ENCODE assay signal across 9 cellular contexts in the genomic region with DNA sequence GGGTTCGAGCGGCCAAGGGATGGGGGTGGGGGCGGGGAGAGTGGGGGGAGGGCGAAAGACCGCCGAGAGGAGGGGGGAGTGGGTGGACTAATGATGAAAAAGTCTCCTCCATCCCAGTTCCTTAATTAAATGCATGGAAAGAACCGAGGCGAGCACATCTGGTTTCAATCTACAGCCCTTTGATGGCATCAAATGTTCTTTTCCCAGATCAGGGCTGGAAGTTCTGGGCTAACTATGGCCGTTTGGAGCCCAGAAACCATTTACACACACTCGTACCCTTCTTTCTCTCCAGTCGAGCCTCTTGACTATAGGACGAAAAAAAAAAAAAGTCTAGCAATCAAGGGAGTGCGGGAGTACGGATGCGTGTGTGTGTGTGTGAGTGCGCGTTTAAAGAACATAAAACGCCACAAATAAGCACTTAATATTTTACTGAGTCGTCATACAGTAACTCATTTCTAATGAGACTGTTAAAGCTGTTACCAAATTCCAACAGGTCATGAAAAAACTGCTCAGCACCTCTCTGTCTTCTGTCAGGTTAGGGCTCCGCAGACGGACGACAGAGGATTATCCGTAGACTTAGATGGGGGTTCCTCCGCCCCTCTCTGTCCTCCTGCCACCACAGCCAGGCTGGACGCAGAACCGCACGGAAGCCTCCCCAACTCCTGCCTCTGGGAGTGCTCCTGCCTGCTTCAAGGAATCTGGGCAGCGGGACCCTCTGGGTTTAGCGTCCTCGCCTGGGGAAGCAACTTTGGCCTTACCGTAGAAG. TPM values are rescaled to one million over a fixed set of nuclear protein-coding genes. Genes with fewer than 3 reads are reported as not detected.
DNase-seq lines count a peak whose midpoint lies in the region; ATAC-seq, FAIRE-seq and TF ChIP-seq lines count a peak whose summit lies in the region.
"Had no signal": no experiment of that assay in that cellular context is flagged by ENCODE, and none has a peak within 500 bp of the region (broad histone marks: within the 10 kb centered on the region; RNA-seq: fewer than 3 reads in every experiment).

No MANE protein-coding gene starts in this region.

- dilution Hi-C loops in mammary epithelial cell (cut with HindIII; ENCODE audit: low sequenced_read_pairs): no loop called here
- dilution Hi-C loops in keratinocyte (cut with MboI; ENCODE audit: extremely low pct_ligation_motif_present, low sequenced_read_pairs): no loop called here

- DNase-seq in mammary epithelial cell: no peak
- no peak for DNase-seq in keratinocyte (ENCODE audit: low read depth, low spot score)
- DNase-seq in tibial artery: peak in 1 of 2 donors; percentile 81
- no peak for DNase-seq in T-helper 1 cell
- DNase-seq in NAMALWA (ENCODE audit: low spot score): no peak
- DNase-seq: cortex of kidney had no signal

- H3K4me1 ChIP-seq in HEK293 (ENCODE audit: control insufficient read depth, insufficient read depth, low read length): 0 out of 2 replicates have a peak, but pooled peaks cover 2% of the 10 kb centered on the region
- peaks cover 9% of the 10 kb centered on the region for H3K4me1 ChIP-seq in mammary epithelial cell (ENCODE audit: insufficient read depth, low read length)
- H3K4me1 ChIP-seq in keratinocyte (ENCODE audit: control insufficient read depth, extremely low read depth, insufficient read depth, low read length): peaks cover 16% of the 10 kb centered on the region
- H3K4me1 ChIP-seq in tibial artery: peaks cover 0 to 12% (median 6%) of the 10 kb centered on the region in 4 donors

- no peaks in the 10 kb centered on the region for H3K9me1 ChIP-seq in keratinocyte (ENCODE audit: control insufficient read depth, extremely low read depth, insufficient read depth, low read length)

- CTCF ChIA-PET in HEK293 (lab: Yijun Ruan, JAX): interaction anchor here (0.6 to 1.0 kb wide), 3 partner anchors 15 to 1525 kb away, joined by 3 to 4 read pairs (median 3); no protein-coding TSS in a partner anchor
- CTCF ChIA-PET in mammary epithelial cell (lab: Charles Lee; ENCODE audit: low non-redundant PET): no interaction called here

- H3K4me2 ChIP-seq in mammary epithelial cell (ENCODE audit: insufficient read depth, low read depth, low read length): peak overlapping the region; percentile 89
- peak overlapping the region; percentile 73 for H3K4me2 ChIP-seq in keratinocyte (ENCODE audit: control insufficient read depth, extremely low read depth, insufficient read depth, low read depth, low read length)

- H3K27ac ChIP-seq in HEK293 (ENCODE audit: extremely low read depth, low read depth, low read length) (no peak overlapping the region), mammary epithelial cell (ENCODE audit: insufficient read depth, low read depth, low read length) (no peak overlapping the region), keratinocyte (ENCODE audit: control insufficient read depth, insufficient read depth, low read length) (no peak overlapping the region), tibial artery (peak overlapping the region; percentile 95 to 99)

- no peak overlapping the region for H3K9ac ChIP-seq in mammary epithelial cell (ENCODE audit: insufficient read depth, low read length)
- H3K9ac ChIP-seq in keratinocyte (ENCODE audit: control insufficient read depth, extremely low read depth, insufficient read depth, low read length): no peak overlapping the region

- no peak for ATAC-seq in GM18861 (IDR thresholded peaks at IDR 0.05; ENCODE audit: unreplicated experiment)

- H3K27me3 ChIP-seq in mammary epithelial cell (ENCODE audit: insufficient read depth, low read length) (peaks cover 29% of the 10 kb centered on the region), keratinocyte (ENCODE audit: control insufficient read depth, extremely low read depth, insufficient read depth, low read length) (peaks cover 57% of the 10 kb centered on the region), tibial artery (no peaks in the 10 kb centered on the region)

- H2AFZ ChIP-seq in mammary epithelial cell (ENCODE audit: low read depth, low read length) (peak overlapping the region; percentile 86), keratinocyte (ENCODE audit: control insufficient read depth, low read length) (no peak overlapping the region)

- H3K36me3 ChIP-seq in HEK293 (ENCODE audit: control insufficient read depth in 2 of 2, insufficient read depth in 1 of 2, low read length in 2 of 2) (no peaks in the 10 kb centered on the region), mammary epithelial cell (ENCODE audit: insufficient read depth, low read length) (no peaks in the 10 kb centered on the region), keratinocyte (ENCODE audit: control insufficient read depth in 2 of 2, extremely low read depth in 1 of 2, insufficient read depth in 2 of 2, low read length in 2 of 2) (no peaks in the 10 kb centered on the region), tibial artery (no peaks in the 10 kb centered on the region)

- H3K4me3 ChIP-seq in HEK293 (ENCODE audit: low read depth, low read length): peak overlapping the region; percentile 9; the same call in 1 of the 2 replicates
- peak overlapping the region; percentile 33 to 46 (median 34) for H3K4me3 ChIP-seq in mammary epithelial cell (replicated peaks in 1 of 3; ENCODE audit: insufficient read depth in 1 of 3, low read depth in 2 of 3, low read length in 3 of 3)
- peak overlapping the region in 2 of 3 experiments; percentile 6 to 53 for H3K4me3 ChIP-seq in keratinocyte (ENCODE audit: control insufficient read depth in 2 of 3, extremely low read depth in 1 of 3, insufficient read depth in 2 of 3, low read depth in 1 of 3, low read length in 3 of 3)
- peak overlapping the region; percentile 79 to 90 for H3K4me3 ChIP-seq in tibial artery

- BruUV-seq in mammary epithelial cell (replicated peaks; lab: Mats Ljungman, UMichigan): no TSS peak

- POLR2A ChIA-PET in HEK293 (lab: Yijun Ruan, JAX): no interaction called here

- H3K79me2 ChIP-seq in mammary epithelial cell (ENCODE audit: insufficient read depth, low read length) (no peaks in the 10 kb centered on the region), keratinocyte (ENCODE audit: control insufficient read depth, insufficient read depth, low read length) (no peaks in the 10 kb centered on the region)

- in situ Hi-C loops in mammary epithelial cell (cut with MboI; ENCODE audit: low sequenced_read_pairs in 2 of 2): no loop called here

- no peaks in the 10 kb centered on the region for H4K20me1 ChIP-seq in mammary epithelial cell (ENCODE audit: insufficient read depth, low read length)
- no peaks in the 10 kb centered on the region for H4K20me1 ChIP-seq in keratinocyte (ENCODE audit: control insufficient read depth, extremely low read depth, insufficient read depth, low read length)

- no peak for TF ChIP-seq CTCF in HEK293 (tag by site-specific recombination; IDR thresholded peaks at IDR 0.05)
- no peak for TF ChIP-seq CTCF in mammary epithelial cell (conservative IDR thresholded peaks at IDR 0.05 in 1 of 2, IDR thresholded peaks at IDR 0.05 in 1 of 2; ENCODE audit: extremely low read depth in 1 of 2, insufficient read depth in 1 of 2, low read depth in 1 of 2, low read length in 2 of 2)
- TF ChIP-seq CTCF in keratinocyte (optimal IDR thresholded peaks at IDR 0.05 in 1 of 3, IDR thresholded peaks at IDR 0.05 in 1 of 3, conservative IDR thresholded peaks at IDR 0.05 in 1 of 3; ENCODE audit: extremely low read depth in 1 of 3, insufficient read depth in 2 of 3, low read length in 3 of 3): no peak
- TF ChIP-seq CTCF in tibial artery (IDR thresholded peaks at IDR 0.05): peak; percentile 17 to 18

- no peak for FAIRE-seq in keratinocyte (lab: Jason Lieb, UNC)

- intact Hi-C loops in mammary epithelial cell (cut with micrococcal nuclease) (loop anchor here (5.0 to 10.0 kb wide), 4 partner anchors 40 to 647 kb away; partner anchors contain the start of gene GORAB), tibial artery (cut with DNase I; ENCODE audit: low total_unique reads) (loop anchor here (5.0 to 10.0 kb wide), 4 partner anchors 70 to 257 kb away; partner anchors contain the start of gene GORAB)

- 4% methylated on average over 18 of the region's 31 CpGs for WGBS in mammary epithelial cell (ENCODE audit: low coverage, missing lambda C conversion rate)

- H3K9me3 ChIP-seq in HEK293 (ENCODE audit: control insufficient read depth, insufficient read depth, low read depth, low read length) (no peaks in the 10 kb centered on the region), mammary epithelial cell (replicated peaks; ENCODE audit: insufficient read depth, low read length) (no peaks in the 10 kb centered on the region), keratinocyte (ENCODE audit: control insufficient read depth, low read depth, low read length) (no peaks in the 10 kb centered on the region), tibial artery (no peaks in the 10 kb centered on the region)

TF ChIP-seq in HEK293, 187 proteins besides CTCF, POLR2A, EP300 and RAD21 (continues in another document):
- TF ChIP-seq ZNF791 (tag by site-specific recombination; IDR thresholded peaks at IDR 0.05) (no peak), SCRT1 (tag by site-specific recombination; IDR thresholded peaks at IDR 0.05; ENCODE audit: borderline replicate concordance) (no peak), ZBTB7A (tag by site-specific recombination; IDR thresholded peaks at IDR 0.05; ENCODE audit: low read depth) (no peak), ZNF514 (tag by site-specific recombination; IDR thresholded peaks at IDR 0.05) (no peak), ZNF785 (tag by site-specific recombination; IDR thresholded peaks at IDR 0.05) (no peak), ELK4 (IDR thresholded peaks at IDR 0.05; ENCODE audit: borderline replicate concordance, low read depth, low read length) (no peak), ZBTB1 (tag by site-specific recombination; IDR thresholded peaks at IDR 0.05) (no peak)

RNA-seq across cellular contexts. Expression of gene PRRX1, which starts 2.1 kb away (rescaled TPM):
- 1 to 10 TPM in 1 of 2 donors, not detected in 1; 1.7 TPM for total RNA-seq in mammary epithelial cell
- 0.18 TPM for polyA plus RNA-seq in mammary epithelial cell
- not detected for polyA minus RNA-seq in mammary epithelial cell
- polyA plus RNA-seq in keratinocyte: 0.05 TPM in 1 of 3 replicates, not detected in the others
- not detected for polyA plus RNA-seq in keratinocyte (2011; ENCODE audit: low read depth)
- 0.01 TPM in 1 of 2 replicates, not detected in the other for polyA plus RNA-seq in keratinocyte (2011; cell fraction: cytosol; rRNA removed)
- not detected in 2 replicates for polyA plus RNA-seq in keratinocyte (2011; cell fraction: nucleus; rRNA removed)
- not detected in 2 replicates for polyA plus RNA-seq in keratinocyte (2012; ENCODE audit: low replicate concordance)
- polyA minus RNA-seq in keratinocyte: 0.13 TPM in 1 of 3 replicates, not detected in the others
- polyA minus RNA-seq in keratinocyte (2011; cell fraction: cytosol; rRNA and poly(A)+ RNA removed): not detected
- polyA minus RNA-seq in keratinocyte (2011; cell fraction: nucleus; rRNA and poly(A)+ RNA removed): not detected in 2 replicates
- total RNA-seq: T-helper 2 cell treated with Interferon-gamma antibody and Interleukin-4, amounts not matched to agents 100 ng/mL and 5 ng/mL, for 36 hours had no signal

Comparison
In these comparisons a context has a peak if more than half of its experiments do, and no peak if none do; other contexts are left out.
1. H3K27ac ChIP-seq: peak in tibial artery (2 of 2); none in HEK293 (single experiment), mammary epithelial cell (single experiment) and keratinocyte (single experiment).
2. H3K4me3 ChIP-seq: peak in every context shown above with its lines; median percentile 84 in tibial artery; 34 in mammary epithelial cell; 30 in keratinocyte; 9 in HEK293.
3. CTCF ChIP-seq: peak in tibial artery (2 of 2); none in HEK293 (single experiment), mammary epithelial cell (0 of 2) and keratinocyte (0 of 3).